In the genomic region with DNA sequence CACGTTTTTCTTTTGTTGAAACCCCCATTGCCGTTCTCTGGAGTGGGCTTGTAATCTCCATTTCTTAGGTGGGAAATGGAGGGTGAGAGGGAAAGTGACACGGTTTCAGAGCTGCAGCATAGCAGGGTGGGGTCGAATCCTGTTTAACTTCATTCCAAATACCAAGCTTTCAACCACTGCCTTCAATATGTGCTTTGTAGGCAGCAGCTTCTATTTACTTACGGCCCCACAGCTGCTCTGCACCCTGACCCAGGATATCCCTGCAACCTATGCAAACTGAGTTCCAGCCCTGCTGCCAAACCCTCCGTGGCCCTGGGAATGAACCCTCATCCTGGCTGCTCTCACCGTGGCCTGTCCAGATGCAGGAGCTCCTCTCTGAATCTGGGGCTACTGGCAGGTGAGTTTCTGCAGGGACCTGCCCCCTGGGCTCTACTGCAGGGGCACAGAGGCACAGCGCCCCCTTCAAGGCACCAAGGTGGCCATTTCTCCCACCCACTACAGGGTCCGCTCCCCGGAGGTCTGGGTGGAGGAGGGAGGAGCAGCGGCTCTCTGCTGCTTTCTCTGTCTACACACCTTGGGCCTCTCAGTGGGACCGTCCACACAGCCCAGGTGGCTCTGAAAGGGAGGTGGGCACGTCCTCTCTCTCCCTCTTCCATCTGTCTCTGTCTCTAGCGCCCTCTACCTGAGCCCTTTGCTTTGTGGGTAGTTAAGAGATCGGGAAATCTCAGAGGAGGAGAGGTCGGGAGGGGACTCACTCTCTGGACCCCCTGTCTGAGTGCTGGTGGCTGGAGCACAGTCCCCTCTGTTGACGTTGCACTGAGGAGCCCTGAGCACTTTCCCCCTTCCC, we compare ENCODE assay signal across 20 cellular contexts.
A peak's percentile ranks its signal among the peaks of the same experiment; 100 is the strongest.
DNase-seq lines count a peak whose midpoint lies in the region; ATAC-seq, FAIRE-seq and TF ChIP-seq lines count a peak whose summit lies in the region.
"Had no signal": no experiment of that assay in that cellular context is flagged by ENCODE, and none has a peak within 500 bp of the region (broad histone marks: within the 10 kb centered on the region; RNA-seq: fewer than 3 reads in every experiment).

No MANE protein-coding gene starts in this region.

- no peaks in the 10 kb centered on the region for H3K9me3 Mint-ChIP-seq in Calu3 (ENCODE audit: low read depth, unreplicated experiment)
- peaks cover 14 to 19% of the 10 kb centered on the region in 2 experiments for H3K9me3 Mint-ChIP-seq in H9
- peaks cover 10% of the 10 kb centered on the region for H3K9me3 Mint-ChIP-seq in neural progenitor cell

- H3K79me1 ChIP-seq in H9 (ENCODE audit: insufficient read depth, low read depth, low read length, poor library complexity, severe bottlenecking) = no peaks in the 10 kb centered on the region

- CTCF ChIA-PET in Calu3 (lab: Charles Lee) = interaction anchor here (0.5 to 1.2 kb wide), 10 partner anchors 23 to 383 kb away, joined by 3 to 5 read pairs (median 3); no protein-coding TSS in a partner anchor

- no peak overlapping the region for H4K91ac ChIP-seq in H9 (ENCODE audit: insufficient read length, low read depth, low read length)

- H2BK15ac ChIP-seq in H9 (ENCODE audit: low read depth, low read length) = no peak overlapping the region

- H3K4me2 ChIP-seq in H9 (ENCODE audit: insufficient read depth, insufficient read length, low read length) = no peak overlapping the region
- H3K4me2 ChIP-seq in neural progenitor cell = no peak overlapping the region

- intact Hi-C loops in Calu3 (cut with micrococcal nuclease; ENCODE audit: unreplicated experiment) = loop anchor here (1.0 to 5.0 kb wide), 3 partner anchors 46 to 116 kb away; no protein-coding TSS in a partner anchor

- H3K36me3 ChIP-seq in WERI-Rb-1 (no peaks in the 10 kb centered on the region), neural progenitor cell (no peaks in the 10 kb centered on the region), small intestine (ENCODE audit: control insufficient read depth in 2 of 2, insufficient read depth in 2 of 2, low read length in 2 of 2) (no peaks in the 10 kb centered on the region)
- H3K36me3 ChIP-seq: thoracic aorta had no signal

- H3K18ac ChIP-seq in H9 (ENCODE audit: insufficient read length, low read depth, low read length) = no peak overlapping the region

- H3K56ac ChIP-seq in H9 (ENCODE audit: insufficient read length, low read depth, low read length) = no peak overlapping the region

- no peak overlapping the region for H4K8ac ChIP-seq in H9 (replicated peaks; ENCODE audit: insufficient read length, low read depth, low read length)

- no peak overlapping the region for H3K4ac ChIP-seq in H9 (ENCODE audit: low read depth, low read length)

- H3K27ac Mint-ChIP-seq in Calu3 (ENCODE audit: unreplicated experiment) (peak overlapping the region; percentile 41), H9 (peak overlapping the region in 1 of 3 experiments; percentile 53; a peak in 1 of 7 replicates), neural progenitor cell (no peak overlapping the region)
- H3K27ac Mint-ChIP-seq: CD8-positive, alpha-beta memory T cell; stimulated activated effector memory CD8-positive, alpha-beta T cell treated with anti-CD3 and anti-CD28 coated beads, Interleukin-12 subunit alpha, Interleukin-12 subunit beta, amount 100 ng/mL, for 72 hours had no signal

- peak; percentile 21 for TF ChIP-seq CTCF in Calu3 (IDR thresholded peaks at IDR 0.05; ENCODE audit: unreplicated experiment)
- peak; percentile 75 for TF ChIP-seq CTCF in H9 (conservative IDR thresholded peaks at IDR 0.05)
- peak; percentile 62 for TF ChIP-seq CTCF in WERI-Rb-1 (IDR thresholded peaks at IDR 0.05; ENCODE audit: low read depth, low read length)
- TF ChIP-seq CTCF in neural progenitor cell (IDR thresholded peaks at IDR 0.05) = peak; percentile 47

- H3K4me1 Mint-ChIP-seq in Calu3 (ENCODE audit: low read depth, unreplicated experiment) (peaks cover 23% of the 10 kb centered on the region), H9 (peaks cover 18 to 21% of the 10 kb centered on the region in 2 experiments), neural progenitor cell (peaks cover 16% of the 10 kb centered on the region)
- H3K4me1 Mint-ChIP-seq: CD8-positive, alpha-beta memory T cell had no signal

- H2AFZ ChIP-seq in H9 (ENCODE audit: low read length) (no peak overlapping the region), neural progenitor cell (replicated peaks) (no peak overlapping the region)

- H3K4me3 ChIP-seq in WERI-Rb-1 (ENCODE audit: low read depth, low read length) = no peak overlapping the region
- no peak overlapping the region for H3K4me3 ChIP-seq in neural progenitor cell
- H3K4me3 ChIP-seq in small intestine (ENCODE audit: low read depth in 1 of 2, low read length in 2 of 2) = no peak overlapping the region
- H3K4me3 ChIP-seq: thoracic aorta had no signal

- H3T11ph ChIP-seq in H9 (ENCODE audit: low read length) = no peak overlapping the region

- H3F3A ChIP-seq in neural progenitor cell (ENCODE audit: low read depth) = no peaks in the 10 kb centered on the region

- H3K4me1 ChIP-seq in H9 (ENCODE audit: insufficient read depth, low read length) = no peaks in the 10 kb centered on the region
- peaks cover 6% of the 10 kb centered on the region for H3K4me1 ChIP-seq in neural progenitor cell
- H3K4me1 ChIP-seq in small intestine (ENCODE audit: control insufficient read depth in 2 of 2, insufficient read depth in 1 of 2, low read depth in 1 of 2, low read length in 1 of 2) = no peaks in the 10 kb centered on the region

- H3K14ac ChIP-seq in H9 (ENCODE audit: insufficient read depth, low read length) = no peak overlapping the region

- peak; percentile 57 for DNase-seq in Calu3
- DNase-seq in H9 = peak; percentile 71
- peak; percentile 43 for DNase-seq in WERI-Rb-1
- DNase-seq in neural progenitor cell (ENCODE audit: low spot score) = peak; percentile 37
- no peak for DNase-seq in small intestine
- no peak for DNase-seq in NCI-H1092 treated with DMSO at 0.1 percent for 48 hours (lab: John Stamatoyannopoulos, UW)
- DNase-seq: activated gamma-delta T cell treated with Interleukin-2 at 50 U/mL for 16 hours; CD8-positive, alpha-beta memory T cell; central memory CD4-positive, alpha-beta T cell; erythroblast; left colon; NCI-H1436; NCI-H2171 treated with DMSO at 0.1 percent for 48 hours; retina had no signal

- H2BK5ac ChIP-seq in H9 (ENCODE audit: insufficient read length, low read length) = no peak overlapping the region

- ATAC-seq in GM19397 (IDR thresholded peaks at IDR 0.05; ENCODE audit: unreplicated experiment) = no peak
- ATAC-seq: left colon; stimulated activated effector memory CD8-positive, alpha-beta T cell treated with anti-CD3 and anti-CD28 coated beads, Interleukin-12 subunit alpha, Interleukin-12 subunit beta, amount 100 ng/mL, for 72 hours had no signal

- no peak overlapping the region for H2BK120ac ChIP-seq in H9 (ENCODE audit: low read depth, low read length, poor library complexity, severe bottlenecking)

- H3K23ac ChIP-seq in H9 (ENCODE audit: insufficient read length, low read depth, low read length) = no peak overlapping the region

- peak overlapping the region; percentile 43 for H3K4me3 Mint-ChIP-seq in Calu3 (ENCODE audit: low read depth, unreplicated experiment)
- H3K4me3 Mint-ChIP-seq in H9 = no peak overlapping the region
- no peak overlapping the region for H3K4me3 Mint-ChIP-seq in neural progenitor cell
- H3K4me3 Mint-ChIP-seq: stimulated activated effector memory CD8-positive, alpha-beta T cell treated with anti-CD3 and anti-CD28 coated beads, Interleukin-12 subunit alpha, Interleukin-12 subunit beta, amount 100 ng/mL, for 72 hours had no signal

- no peak overlapping the region for H2BK20ac ChIP-seq in H9 (ENCODE audit: low read depth, low read length, poor library complexity, severe bottlenecking)

- H3K27me3 ChIP-seq in H9 (ENCODE audit: insufficient read depth, low read length) (no peaks in the 10 kb centered on the region), WERI-Rb-1 (ENCODE audit: insufficient read depth, low read depth, severe bottlenecking) (no peaks in the 10 kb centered on the region), neural progenitor cell (no peaks in the 10 kb centered on the region), small intestine (ENCODE audit: control insufficient read depth in 2 of 2, insufficient read depth in 2 of 2, low read length in 2 of 2) (no peaks in the 10 kb centered on the region)

- H3K79me2 ChIP-seq in H9 (ENCODE audit: insufficient read depth, low read length) (no peaks in the 10 kb centered on the region), neural progenitor cell (ENCODE audit: low read depth) (no peaks in the 10 kb centered on the region)

- H4K20me1 ChIP-seq in H9 (ENCODE audit: control insufficient read depth, insufficient read depth, insufficient read length) = no peaks in the 10 kb centered on the region
- H4K20me1 ChIP-seq in neural progenitor cell (ENCODE audit: low read depth) = peaks cover 3% of the 10 kb centered on the region

- H3K36me3 Mint-ChIP-seq in Calu3 (ENCODE audit: insufficient read depth, unreplicated experiment) = peaks cover 5% of the 10 kb centered on the region
- H3K36me3 Mint-ChIP-seq in H9 (ENCODE audit: insufficient read depth in 1 of 3, low read depth in 3 of 3) = peaks cover 9 to 17% (median 10%) of the 10 kb centered on the region in 3 experiments
- H3K36me3 Mint-ChIP-seq in neural progenitor cell = peaks cover 3% of the 10 kb centered on the region

- no peak overlapping the region for H2AK5ac ChIP-seq in H9 (ENCODE audit: insufficient read length, low read length)

- H3K27me3 Mint-ChIP-seq in Calu3 (ENCODE audit: unreplicated experiment) (no peaks in the 10 kb centered on the region), H9 (ENCODE audit: low read depth) (peaks cover 14% of the 10 kb centered on the region), neural progenitor cell (ENCODE audit: insufficient read depth, low read depth) (peaks cover 6% of the 10 kb centered on the region)

- H3K9me3 ChIP-seq in H9 (ENCODE audit: control insufficient read depth, low read depth, low read length) = peaks cover 8% of the 10 kb centered on the region
- H3K9me3 ChIP-seq in WERI-Rb-1 (ENCODE audit: severe bottlenecking) = peaks cover 5% of the 10 kb centered on the region
- H3K9me3 ChIP-seq in neural progenitor cell (ENCODE audit: low read depth) = no peaks in the 10 kb centered on the region
- no peaks in the 10 kb centered on the region for H3K9me3 ChIP-seq in small intestine (ENCODE audit: control insufficient read depth, low read depth)

- FAIRE-seq in small intestine (lab: Jason Lieb, UNC) = no peak
- FAIRE-seq: frontal cortex, H54, TTC549 had no signal

- no peak overlapping the region for H3K27ac ChIP-seq in H9 (ENCODE audit: insufficient read length, low read depth, low read length)
- H3K27ac ChIP-seq in WERI-Rb-1 = no peak overlapping the region
- H3K27ac ChIP-seq in neural progenitor cell = no peak overlapping the region
- H3K27ac ChIP-seq in small intestine (ENCODE audit: low read depth in 1 of 2, low read length in 1 of 2) = no peak overlapping the region
- H3K27ac ChIP-seq: thoracic aorta had no signal

- no peak overlapping the region for H4K5ac ChIP-seq in H9 (ENCODE audit: insufficient read length, low read depth, low read length)

- no peaks in the 10 kb centered on the region for H3K23me2 ChIP-seq in H9 (ENCODE audit: insufficient read length, low read depth, low read length, poor library complexity, severe bottlenecking)

- H3K9ac ChIP-seq in H9 (ENCODE audit: extremely low read depth, insufficient read length, low read length) (no peak overlapping the region), neural progenitor cell (no peak overlapping the region)

- whole genome bisulfite sequencing in H9 (ENCODE audit: extremely low coverage, insufficient read length, low lambda C conversion rate) = no CpG with 5 or more reads among the region's 17 CpGs
- WGBS in small intestine, 3 donors = 21 to 48% (median 39%) methylated on average over 17 of the region's 17 CpGs

- no TSS peak for BruUV-seq in Calu3 (replicated peaks; lab: Mats Ljungman, UMichigan)

- H2BK12ac ChIP-seq in H9 (ENCODE audit: insufficient read length, low read depth, low read length) = no peak overlapping the region

Comparison
In these comparisons a context has a peak if more than half of its experiments do, and no peak if none do; other contexts are left out.
1. DNase-seq: peak in Calu3 (single experiment), H9 (single experiment), WERI-Rb-1 (single experiment) and neural progenitor cell (single experiment); none in small intestine (single experiment) and NCI-H1092 treated with DMSO at 0.1 percent for 48 hours (single experiment).
2. CTCF ChIP-seq: peak in every context shown above with its lines; median percentile 75 in H9; 62 in WERI-Rb-1; 47 in neural progenitor cell; 21 in Calu3.